Comparison of ENCODE assay signal across 26 cellular contexts in the genomic region with DNA sequence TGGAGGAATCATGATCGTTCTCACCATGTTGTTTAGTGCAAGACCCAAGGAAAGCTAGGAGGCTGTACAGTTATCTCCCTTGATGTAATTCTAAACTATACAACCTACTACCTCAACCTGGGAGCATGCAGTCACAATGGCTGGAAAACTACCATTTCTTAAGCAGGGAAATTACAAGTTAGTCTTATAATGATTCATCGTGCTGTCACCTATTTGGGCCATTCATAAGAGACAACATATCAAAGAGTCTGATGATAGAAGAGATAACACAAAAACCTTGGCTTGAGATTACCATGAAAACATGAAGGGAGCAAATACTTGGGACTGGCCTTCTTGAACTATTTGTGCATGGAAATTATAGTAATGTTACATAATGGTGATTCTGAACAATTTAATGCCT. TPM values are rescaled to one million over a fixed set of nuclear protein-coding genes. Genes with fewer than 3 reads are reported as not detected.
A peak's percentile ranks its signal among the peaks of the same experiment; 100 is the strongest.
DNase-seq lines count a peak whose midpoint lies in the region; FAIRE-seq and TF ChIP-seq lines count a peak whose summit lies in the region.
"Had no signal": no experiment of that assay in that cellular context is flagged by ENCODE, and none has a peak within 500 bp of the region (broad histone marks: within the 10 kb centered on the region; RNA-seq: fewer than 3 reads in every experiment).

No MANE protein-coding gene starts in this region.

- peaks cover 31% of the 10 kb centered on the region for H4K20me1 ChIP-seq in astrocyte (ENCODE audit: insufficient read depth, low read length)

- peaks cover 75% of the 10 kb centered on the region for H3K36me3 ChIP-seq in astrocyte (ENCODE audit: insufficient read depth, low read length)
- H3K36me3 ChIP-seq: sigmoid colon had no signal

- H3K9ac ChIP-seq in astrocyte (ENCODE audit: low read length): peak overlapping the region; percentile 2

- peaks cover 22% of the 10 kb centered on the region for H3K4me1 Mint-ChIP-seq in astrocyte (ENCODE audit: low read depth, unreplicated experiment)
- no peaks in the 10 kb centered on the region for H3K4me1 Mint-ChIP-seq in activated CD4-positive, alpha-beta T cell treated with anti-CD3 and anti-CD28 coated beads, Interleukin-2, amount 10 ng/mL, durations not matched to agents 24 days and 14 days
- H3K4me1 Mint-ChIP-seq: activated CD4-positive, alpha-beta T cell treated with anti-CD3 and anti-CD28 coated beads, Interleukin-2, amount 10 ng/mL, durations not matched to agents 7 days and 5 days; nephron progenitor cell; T-cell had no signal

- FAIRE-seq in astrocyte (lab: Jason Lieb, UNC): peak; percentile 83
- FAIRE-seq: GM19239, K562 had no signal

- intact Hi-C loops in activated CD4-positive, alpha-beta T cell treated with anti-CD3 and anti-CD28 coated beads, Interleukin-2, amount 10 ng/mL, durations not matched to agents 24 days and 14 days (cut with micrococcal nuclease): no loop called here

- H3K4me1 ChIP-seq in astrocyte (ENCODE audit: insufficient read depth, low read length): peaks cover 59% of the 10 kb centered on the region
- H3K4me1 ChIP-seq: body of pancreas had no signal

- H3K9me3 Mint-ChIP-seq in astrocyte (ENCODE audit: unreplicated experiment): no peaks in the 10 kb centered on the region
- H3K9me3 Mint-ChIP-seq in activated CD4-positive, alpha-beta T cell treated with anti-CD3 and anti-CD28 coated beads, Interleukin-2, amount 10 ng/mL, durations not matched to agents 24 days and 14 days: no peaks in the 10 kb centered on the region
- H3K9me3 Mint-ChIP-seq: activated CD4-positive, alpha-beta T cell treated with anti-CD3 and anti-CD28 coated beads, Interleukin-2, amount 10 ng/mL, durations not matched to agents 7 days and 5 days; activated naive CD4-positive, alpha-beta T cell treated with anti-CD3 and anti-CD28 coated beads, Interleukin-2, amount 50 U/mL, for 72 hours; nephron progenitor cell; T-cell had no signal

- no peak overlapping the region for H3K27ac Mint-ChIP-seq in astrocyte (ENCODE audit: unreplicated experiment)
- H3K27ac Mint-ChIP-seq in activated CD4-positive, alpha-beta T cell treated with anti-CD3 and anti-CD28 coated beads, Interleukin-2, amount 10 ng/mL, durations not matched to agents 24 days and 14 days: no peak overlapping the region
- H3K27ac Mint-ChIP-seq: activated CD4-positive, alpha-beta T cell treated with anti-CD3 and anti-CD28 coated beads, Interleukin-2, amount 10 ng/mL, durations not matched to agents 7 days and 5 days; activated naive CD4-positive, alpha-beta T cell treated with anti-CD3 and anti-CD28 coated beads, Interleukin-2, amount 50 U/mL, for 72 hours; nephron progenitor cell; T-cell had no signal

- H3K4me2 ChIP-seq in astrocyte (ENCODE audit: low read length): peak overlapping the region; percentile 41

- no peaks in the 10 kb centered on the region for H3K9me3 ChIP-seq in astrocyte (ENCODE audit: insufficient read depth, low read depth, low read length)
- H3K9me3 ChIP-seq: body of pancreas, sigmoid colon had no signal

- no peaks in the 10 kb centered on the region for H3K27me3 ChIP-seq in astrocyte (ENCODE audit: insufficient read depth, low read length)
- H3K27me3 ChIP-seq: body of pancreas, sigmoid colon had no signal

- no peak for TF ChIP-seq CTCF in astrocyte (IDR thresholded peaks at IDR 0.05; ENCODE audit: insufficient read depth, low read depth, low read length)

- H3K27ac ChIP-seq in astrocyte (ENCODE audit: low read depth, low read length): peak overlapping the region; percentile 64
- H3K27ac ChIP-seq: body of pancreas, sigmoid colon had no signal

- no peak overlapping the region for H2AFZ ChIP-seq in astrocyte (ENCODE audit: low read depth, low read length)

- no peak overlapping the region for H3K4me3 ChIP-seq in astrocyte (ENCODE audit: insufficient read depth, low read depth, low read length)
- H3K4me3 ChIP-seq: body of pancreas, K562, sigmoid colon had no signal

- DNase-seq in EL: peak; percentile 60
- peak; percentile 38 for DNase-seq in NCI-H2227 treated with DMSO at 0.1 percent for 48 hours (lab: John Stamatoyannopoulos, UW)
- DNase-seq in astrocyte (ENCODE audit: low read depth): peak; percentile 80
- DNase-seq in kidney tubule cell (ENCODE audit: low spot score): peak; percentile 49
- no peak for DNase-seq in activated CD4-positive, alpha-beta T cell treated with anti-CD3 and anti-CD28 coated beads, Interleukin-2, amount 10 ng/mL, durations not matched to agents 24 days and 14 days
- DNase-seq in iPS-NIHi11 (ENCODE audit: low spot score): no peak
- no peak for DNase-seq in NCI-H82 treated with DMSO at 0.1 percent for 48 hours (lab: John Stamatoyannopoulos, UW; ENCODE audit: unreplicated experiment)
- no peak for DNase-seq in activated CD4-positive, alpha-beta T cell treated with anti-CD3 and anti-CD28 coated beads for 4 hours
- DNase-seq: activated CD4-positive, alpha-beta T cell treated with anti-CD3 and anti-CD28 coated beads, Interleukin-2, amount 10 ng/mL, durations not matched to agents 7 days and 5 days; body of pancreas; C1 segment of cervical spinal cord; Calu3; effector CD8-positive, alpha-beta T cell; head of caudate nucleus; left ventricle myocardium superior; NCI-H1436; NCI-H526 treated with DMSO at 0.1 percent for 48 hours; nephron progenitor cell; Right ventricle myocardium superior; sigmoid colon; substantia nigra; T-cell had no signal

- peaks cover 98% of the 10 kb centered on the region for H3K79me2 ChIP-seq in astrocyte (ENCODE audit: insufficient read depth, low read length)

- H3K36me3 Mint-ChIP-seq in astrocyte (ENCODE audit: low read depth, unreplicated experiment): peaks cover 10% of the 10 kb centered on the region
- no peaks in the 10 kb centered on the region for H3K36me3 Mint-ChIP-seq in activated CD4-positive, alpha-beta T cell treated with anti-CD3 and anti-CD28 coated beads, Interleukin-2, amount 10 ng/mL, durations not matched to agents 24 days and 14 days (ENCODE audit: low read depth)
- H3K36me3 Mint-ChIP-seq: activated naive CD4-positive, alpha-beta T cell treated with anti-CD3 and anti-CD28 coated beads, Interleukin-2, amount 50 U/mL, for 72 hours; T-cell had no signal

- no peaks in the 10 kb centered on the region for H3K27me3 Mint-ChIP-seq in astrocyte (ENCODE audit: low read depth, unreplicated experiment)
- no peaks in the 10 kb centered on the region for H3K27me3 Mint-ChIP-seq in activated CD4-positive, alpha-beta T cell treated with anti-CD3 and anti-CD28 coated beads, Interleukin-2, amount 10 ng/mL, durations not matched to agents 24 days and 14 days

- no peak overlapping the region for H3K4me3 Mint-ChIP-seq in astrocyte (ENCODE audit: unreplicated experiment)
- H3K4me3 Mint-ChIP-seq in activated CD4-positive, alpha-beta T cell treated with anti-CD3 and anti-CD28 coated beads, Interleukin-2, amount 10 ng/mL, durations not matched to agents 24 days and 14 days: no peak overlapping the region
- H3K4me3 Mint-ChIP-seq: activated CD4-positive, alpha-beta T cell treated with anti-CD3 and anti-CD28 coated beads, Interleukin-2, amount 10 ng/mL, durations not matched to agents 7 days and 5 days; nephron progenitor cell; T-cell had no signal

RNA-seq across cellular contexts. Expression of gene BLID, which starts 30.5 kb away (rescaled TPM):
- 1.1 and 1.2 TPM in 2 replicates for total RNA-seq in astrocyte
- not detected in 2 replicates for total RNA-seq in activated CD4-positive, alpha-beta T cell treated with anti-CD3 and anti-CD28 coated beads, Interleukin-2, amount 10 ng/mL, durations not matched to agents 24 days and 14 days
- total RNA-seq: activated CD4-positive, alpha-beta T cell treated with anti-CD3 and anti-CD28 coated beads, Interleukin-2, amount 10 ng/mL, durations not matched to agents 7 days and 5 days; activated naive CD4-positive, alpha-beta T cell treated with anti-CD3 and anti-CD28 coated beads, Interleukin-2, amount 50 U/mL, for 72 hours; body of pancreas; Calu3; K562; left ventricle myocardium superior; mononuclear cell; T-cell had no signal

Comparison
In these comparisons a context has a peak if more than half of its experiments do, and no peak if none do; other contexts are left out.
1. DNase-seq: peak in EL (single experiment), NCI-H2227 treated with DMSO at 0.1 percent for 48 hours (single experiment), astrocyte (single experiment) and kidney tubule cell (single experiment); none in activated CD4-positive, alpha-beta T cell treated with anti-CD3 and anti-CD28 coated beads, Interleukin-2, amount 10 ng/mL, durations not matched to agents 24 days and 14 days (single experiment), iPS-NIHi11 (single experiment), NCI-H82 treated with DMSO at 0.1 percent for 48 hours (single experiment) and activated CD4-positive, alpha-beta T cell treated with anti-CD3 and anti-CD28 coated beads for 4 hours (0 of 2).